ENCODE assay signal across 11 cellular contexts in the genomic region with DNA sequence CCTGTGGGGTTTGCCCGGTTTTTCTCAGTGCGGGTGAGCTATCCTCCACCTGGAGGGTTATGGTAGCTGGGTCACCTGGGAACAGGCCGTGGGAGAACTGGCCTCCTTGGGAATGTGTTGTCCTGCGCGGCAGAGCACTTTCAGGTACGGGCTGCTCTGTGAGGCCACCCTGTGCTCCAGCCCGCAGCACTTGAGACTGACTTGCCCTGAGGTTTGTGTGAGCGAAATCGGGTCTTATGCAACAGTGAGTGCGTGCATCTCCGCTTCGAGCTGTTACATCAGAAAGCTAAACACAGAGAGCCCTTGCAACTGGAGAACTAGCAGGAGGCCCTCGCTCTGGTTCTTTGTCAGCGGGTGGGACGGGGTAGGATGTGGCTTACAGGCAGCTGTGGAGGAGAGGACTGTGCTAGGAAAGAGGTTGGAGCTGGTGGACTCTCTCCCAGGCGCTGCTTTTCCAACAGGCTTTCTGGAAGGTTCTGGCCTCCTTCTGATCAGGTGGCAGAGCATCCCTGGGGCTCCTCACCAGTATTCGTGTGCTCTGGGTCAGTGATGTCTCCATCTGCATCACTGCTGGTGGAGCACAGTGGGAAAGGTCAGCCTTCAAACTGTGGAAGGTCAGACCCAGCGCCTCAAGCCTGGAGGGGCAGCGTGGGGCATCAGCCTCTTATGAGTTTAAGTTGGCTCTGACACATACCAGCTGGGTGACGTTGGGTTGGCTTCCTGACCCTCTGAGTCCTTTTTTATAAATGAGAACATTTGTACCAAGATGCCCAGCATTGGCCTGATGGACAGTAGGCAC.
DNase-seq lines count a peak whose midpoint lies in the region; ATAC-seq and TF ChIP-seq lines count a peak whose summit lies in the region.
"Had no signal": no experiment of that assay in that cellular context is flagged by ENCODE, and none has a peak within 500 bp of the region (broad histone marks: within the 10 kb centered on the region; RNA-seq: fewer than 3 reads in every experiment).

No MANE protein-coding gene starts in this region.

- ATAC-seq in HG03432 (IDR thresholded peaks at IDR 0.05; ENCODE audit: unreplicated experiment) (no peak), HG03571 (IDR thresholded peaks at IDR 0.05; ENCODE audit: unreplicated experiment) (no peak)
- ATAC-seq: activated T-cell treated with anti-CD3 and anti-CD28 coated beads, Interleukin-2, amount 50 U/mL, for 4 hours had no signal

- no peaks in the 10 kb centered on the region for H3K36me3 ChIP-seq in left ventricle myocardium inferior
- no peaks in the 10 kb centered on the region for H3K36me3 ChIP-seq in sigmoid colon
- no peaks in the 10 kb centered on the region for H3K36me3 ChIP-seq in CD4-positive, alpha-beta memory T cell (ENCODE audit: insufficient read depth, low read length)

- H3K27ac ChIP-seq in left ventricle myocardium inferior (replicated peaks): no peak overlapping the region
- peak overlapping the region in 1 of 4 donors; percentile 21 for H3K27ac ChIP-seq in sigmoid colon
- no peak overlapping the region for H3K27ac ChIP-seq in CD4-positive, alpha-beta memory T cell (ENCODE audit: low read depth, low read length)
- H3K27ac ChIP-seq: parathyroid adenoma had no signal

- H3K4me3 Mint-ChIP-seq in CD4-positive, alpha-beta memory T cell: no peak overlapping the region
- H3K4me3 Mint-ChIP-seq: activated T-cell treated with anti-CD3 and anti-CD28 coated beads, Interleukin-2, amount 50 U/mL, for 4 hours had no signal

- intact Hi-C loops in left ventricle myocardium inferior (cut with micrococcal nuclease): no loop called here
- intact Hi-C loops in sigmoid colon (cut with DNase I): no loop called here
- intact Hi-C loops in CD4-positive, alpha-beta memory T cell (cut with micrococcal nuclease): no loop called here

- DNase-seq in HuH-7 (ENCODE audit: low spot score) (peak; percentile 69), UCSD-AML1 (lab: John Stamatoyannopoulos, UW; ENCODE audit: unreplicated experiment) (peak; percentile 41), left ventricle myocardium inferior (peak; percentile 28), sigmoid colon (peak; percentile 77), dermis blood vessel endothelial cell (no peak)
- DNase-seq in CD4-positive, alpha-beta memory T cell: no peak
- DNase-seq: activated T-cell treated with anti-CD3 and anti-CD28 coated beads, Interleukin-2, amount 50 U/mL, for 4 hours had no signal

- H3K4me1 Mint-ChIP-seq in CD4-positive, alpha-beta memory T cell: peaks cover 4 to 16% (median 5%) of the 10 kb centered on the region in 4 donors

- H3K9me3 ChIP-seq in left ventricle myocardium inferior (replicated peaks) (no peaks in the 10 kb centered on the region), sigmoid colon (no peaks in the 10 kb centered on the region)
- H3K9me3 ChIP-seq in CD4-positive, alpha-beta memory T cell (ENCODE audit: control insufficient read depth in 1 of 2, low read length in 2 of 2): no peaks in the 10 kb centered on the region

- no peak for TF ChIP-seq POLR2A in sigmoid colon (IDR thresholded peaks at IDR 0.05)

- H3K27me3 ChIP-seq in left ventricle myocardium inferior (ENCODE audit: low read depth): no peaks in the 10 kb centered on the region
- H3K27me3 ChIP-seq in sigmoid colon: no peaks in the 10 kb centered on the region
- no peaks in the 10 kb centered on the region for H3K27me3 ChIP-seq in CD4-positive, alpha-beta memory T cell (ENCODE audit: insufficient read depth, low read length)

- no peaks in the 10 kb centered on the region for H3K9me3 Mint-ChIP-seq in CD4-positive, alpha-beta memory T cell
- H3K9me3 Mint-ChIP-seq: activated T-cell treated with anti-CD3 and anti-CD28 coated beads, Interleukin-2, amount 50 U/mL, for 4 hours; IgD-negative memory B cell had no signal

- no peaks in the 10 kb centered on the region for H3K27me3 Mint-ChIP-seq in CD4-positive, alpha-beta memory T cell
- H3K27me3 Mint-ChIP-seq: IgD-negative memory B cell had no signal

- H3K4me1 ChIP-seq in left ventricle myocardium inferior: peaks cover 18% of the 10 kb centered on the region
- peaks cover 0 to 50% (median 41%) of the 10 kb centered on the region in 4 donors for H3K4me1 ChIP-seq in sigmoid colon
- H3K4me1 ChIP-seq in CD4-positive, alpha-beta memory T cell (ENCODE audit: insufficient read depth, low read length): no peaks in the 10 kb centered on the region

- H3K4me3 ChIP-seq in left ventricle myocardium inferior (no peak overlapping the region), sigmoid colon (no peak overlapping the region)
- H3K4me3 ChIP-seq in CD4-positive, alpha-beta memory T cell (ENCODE audit: low read length in 2 of 2): no peak overlapping the region

- peak in 1 of 4 donors; percentile 59 for TF ChIP-seq EP300 in sigmoid colon (IDR thresholded peaks at IDR 0.05)

- 81 to 82% methylated on average over 20 of the region's 20 CpGs for WGBS in sigmoid colon, 2 donors

- TF ChIP-seq CTCF in left ventricle myocardium inferior (IDR thresholded peaks at IDR 0.05; ENCODE audit: borderline replicate concordance): no peak
- no peak for TF ChIP-seq CTCF in sigmoid colon (IDR thresholded peaks at IDR 0.05)

- POLR2A ChIA-PET in CD4-positive, alpha-beta memory T cell (lab: Charles Lee; ENCODE audit: partially characterized antibody): no interaction called here

- H3K36me3 Mint-ChIP-seq in CD4-positive, alpha-beta memory T cell: no peaks in the 10 kb centered on the region

- CTCF ChIA-PET in CD4-positive, alpha-beta memory T cell (lab: Charles Lee; ENCODE audit: partially characterized antibody): no interaction called here

- H3K27ac Mint-ChIP-seq in CD4-positive, alpha-beta memory T cell: no peak overlapping the region

Comparison
In these comparisons a context has a peak if more than half of its experiments do, and no peak if none do; other contexts are left out.
1. DNase-seq: peak in HuH-7 (single experiment), UCSD-AML1 (single experiment), left ventricle myocardium inferior (single experiment) and sigmoid colon (single experiment); none in CD4-positive, alpha-beta memory T cell (0 of 5) and dermis blood vessel endothelial cell (single experiment).